In genomic region chr16:84396537-84397008, GRCh38 we compare ENCODE assay signal across 18 cellular contexts. TPM values are rescaled to one million over a fixed set of nuclear protein-coding genes. Genes with fewer than 3 reads are reported as not detected.
DNase-seq lines count a peak whose midpoint lies in the region; ATAC-seq and TF ChIP-seq lines count a peak whose summit lies in the region.
"Had no signal": no experiment of that assay in that cellular context is flagged by ENCODE, and none has a peak within 500 bp of the region (broad histone marks: within the 10 kb centered on the region; RNA-seq: fewer than 3 reads in every experiment).

No MANE protein-coding gene starts in this region.

- peak overlapping the region; percentile 28 for H3K27ac ChIP-seq in epithelial cell of prostate
- H3K27ac ChIP-seq: coronary artery, psoas muscle, tibial artery had no signal

- no peak for TF ChIP-seq CTCF in Calu3 (IDR thresholded peaks at IDR 0.05; ENCODE audit: unreplicated experiment)

- H3K4me3 Mint-ChIP-seq in Calu3 (ENCODE audit: low read depth, unreplicated experiment): peak overlapping the region; percentile 59
- H3K4me3 Mint-ChIP-seq: activated naive CD8-positive, alpha-beta T cell treated with anti-CD3 and anti-CD28 coated beads, Interleukin-2, amount 50 U/mL, for 24 hours had no signal

- H3K4me1 Mint-ChIP-seq in Calu3 (ENCODE audit: low read depth, unreplicated experiment): peaks cover 17% of the 10 kb centered on the region
- H3K4me1 Mint-ChIP-seq: activated naive CD8-positive, alpha-beta T cell treated with anti-CD3 and anti-CD28 coated beads, Interleukin-2, amount 50 U/mL, for 24 hours had no signal

- CTCF ChIA-PET in Calu3 (lab: Charles Lee): interaction anchor here (0.6 kb wide), 1 partner anchor 236 kb away, joined by 3 read pairs; no protein-coding TSS in a partner anchor

- H3K27me3 Mint-ChIP-seq in Calu3 (ENCODE audit: unreplicated experiment): no peaks in the 10 kb centered on the region

- DNase-seq in Calu3: peak; percentile 84
- DNase-seq in NCI-H226: peak; percentile 87
- peak; percentile 66 for DNase-seq in epithelial cell of prostate (ENCODE audit: low read depth, low spot score)
- peak; percentile 9 for DNase-seq in myocyte (ENCODE audit: low read depth)
- DNase-seq in Right ventricle myocardium inferior (ENCODE audit: missing footprints): no peak
- no peak for DNase-seq in NCI-H1694 (lab: John Stamatoyannopoulos, UW)
- DNase-seq in epidermal melanocyte (ENCODE audit: insufficient read length, low spot score): no peak
- DNase-seq: activated naive CD8-positive, alpha-beta T cell treated with anti-CD3 and anti-CD28 coated beads, Interleukin-2, amount 50 U/mL, for 24 hours; activated T-cell treated with anti-CD3 and anti-CD28 coated beads, Interleukin-2, amount 50 U/mL, for 48 hours; NCI-H1417 treated with DMSO at 0.1 percent for 48 hours; NCI-H526; psoas muscle had no signal

- peaks cover 13% of the 10 kb centered on the region for H3K36me3 Mint-ChIP-seq in Calu3 (ENCODE audit: insufficient read depth, unreplicated experiment)

- no TSS peak for BruUV-seq in Calu3 (replicated peaks; lab: Mats Ljungman, UMichigan)

- ATAC-seq in GM18519 (IDR thresholded peaks at IDR 0.05; ENCODE audit: low FRiP score, unreplicated experiment) (no peak), Right ventricle myocardium inferior (no peak)
- ATAC-seq: activated naive CD8-positive, alpha-beta T cell treated with anti-CD3 and anti-CD28 coated beads, Interleukin-2, amount 50 U/mL, for 24 hours; GM12878; psoas muscle had no signal

- intact Hi-C loops in Calu3 (cut with micrococcal nuclease; ENCODE audit: unreplicated experiment) (no loop called here), Right ventricle myocardium inferior (cut with DNase I) (no loop called here)

- no peaks in the 10 kb centered on the region for H3K9me3 Mint-ChIP-seq in Calu3 (ENCODE audit: low read depth, unreplicated experiment)

- peak overlapping the region; percentile 71 for H3K27ac Mint-ChIP-seq in Calu3 (ENCODE audit: unreplicated experiment)
- H3K27ac Mint-ChIP-seq: activated naive CD8-positive, alpha-beta T cell treated with anti-CD3 and anti-CD28 coated beads, Interleukin-2, amount 50 U/mL, for 24 hours had no signal

RNA-seq across cellular contexts. Expression of gene ATP2C2, which starts 28.2 kb away (rescaled TPM):
- total RNA-seq in Calu3 (2022) (30.5 and 33.9 TPM in 2 replicates), myocyte (not detected in 2 replicates), Right ventricle myocardium inferior (not detected)
- polyA plus RNA-seq in myocyte (2012): 0.39 TPM
- total RNA-seq: GM12878; psoas muscle; RPMI7951; T-helper 2 cell treated with Interferon-gamma antibody and Interleukin-4, amounts not matched to agents 100 ng/mL and 5 ng/mL, for 36 hours had no signal

Comparison
In these comparisons a context has a peak if more than half of its experiments do, and no peak if none do; other contexts are left out.
1. DNase-seq: peak in Calu3 (single experiment), NCI-H226 (single experiment), epithelial cell of prostate (single experiment) and myocyte (single experiment); none in Right ventricle myocardium inferior (single experiment), NCI-H1694 (single experiment) and epidermal melanocyte (single experiment).
2. RNA of gene ATP2C2, which starts 28.2 kb away (total RNA-seq): 30.5 to 33.9 TPM in Calu3; not detected in myocyte and not detected in Right ventricle myocardium inferior (single experiment); every median in the first group is over 10 times any median in the second.